In genomic region chrY:21259707-21260106, GRCh38 we compare ENCODE assay signal across 23 cellular contexts.
"Had no signal": no experiment of that assay in that cellular context is flagged by ENCODE, and none has a peak within 500 bp of the region (broad histone marks: within the 10 kb centered on the region; RNA-seq: fewer than 3 reads in every experiment).

No MANE protein-coding gene starts in this region.

- H3K4me1 ChIP-seq: breast epithelium, colonic mucosa, esophagus muscularis mucosa, neural progenitor cell, sigmoid colon had no signal

- H3K9me3 ChIP-seq: breast epithelium, colonic mucosa, esophagus muscularis mucosa, sigmoid colon, thoracic aorta had no signal

- H3K9me3 Mint-ChIP-seq: effector memory CD8-positive, alpha-beta T cell; immature natural killer cell; naive thymus-derived CD8-positive, alpha-beta T cell; neural progenitor cell; stimulated activated naive B cell treated with anti-CD40 and anti-IgM and Interleukin-4, amounts not matched to agents 10 μg/mL and 1 μg/mL and 100 μg/mL, for 72 hours; type B pancreatic cell had no signal

- H3K4me3 Mint-ChIP-seq: activated CD8-positive, alpha-beta memory T cell treated with anti-CD3 and anti-CD28 coated beads, Interleukin-2, amount 10 ng/mL, durations not matched to agents 7 days and 5 days; effector memory CD8-positive, alpha-beta T cell; immature natural killer cell; naive thymus-derived CD8-positive, alpha-beta T cell; neural progenitor cell; stimulated activated naive B cell treated with anti-CD40 and anti-IgM and Interleukin-4, amounts not matched to agents 10 μg/mL and 1 μg/mL and 100 μg/mL, for 72 hours; type B pancreatic cell had no signal

- H3K36me3 Mint-ChIP-seq: activated CD8-positive, alpha-beta memory T cell treated with anti-CD3 and anti-CD28 coated beads, Interleukin-2, amount 10 ng/mL, durations not matched to agents 7 days and 5 days; immature natural killer cell; naive thymus-derived CD8-positive, alpha-beta T cell; neural progenitor cell; stimulated activated naive B cell treated with anti-CD40 and anti-IgM and Interleukin-4, amounts not matched to agents 10 μg/mL and 1 μg/mL and 100 μg/mL, for 72 hours; type B pancreatic cell had no signal

- H3K4me3 ChIP-seq: breast epithelium, colonic mucosa, dorsolateral prefrontal cortex, esophagus muscularis mucosa, hepatocyte, lung, neural progenitor cell, sigmoid colon, smooth muscle cell, thoracic aorta had no signal

- H3K4me1 Mint-ChIP-seq: immature natural killer cell, neural progenitor cell had no signal

- H3K27ac Mint-ChIP-seq: immature natural killer cell; neural progenitor cell; stimulated activated naive B cell treated with anti-CD40 and anti-IgM and Interleukin-4, amounts not matched to agents 10 μg/mL and 1 μg/mL and 100 μg/mL, for 72 hours; type B pancreatic cell had no signal

- H3K27me3 ChIP-seq: breast epithelium, colonic mucosa, dorsolateral prefrontal cortex, esophagus muscularis mucosa, hepatocyte, neural progenitor cell, sigmoid colon had no signal

- H3K27ac ChIP-seq: breast epithelium, colonic mucosa, dorsolateral prefrontal cortex, esophagus muscularis mucosa, hepatocyte, neural progenitor cell, sigmoid colon, thoracic aorta had no signal

- DNase-seq: activated CD4-positive, CD25-positive, alpha-beta regulatory T cell; activated CD8-positive, alpha-beta memory T cell treated with anti-CD3 and anti-CD28 coated beads, Interleukin-2, amount 10 ng/mL, durations not matched to agents 7 days and 5 days; activated T-cell treated with anti-CD3 and anti-CD28 coated beads for 4 hours; amniotic stem cell; colonic mucosa; dorsolateral prefrontal cortex; effector memory CD8-positive, alpha-beta T cell; glutamatergic neuron; immature natural killer cell; retina; sigmoid colon; stimulated activated CD4-positive, alpha-beta T cell treated with anti-CD3 and anti-CD28 coated beads, Interleukin-15, amount 100 ng/mL, for 24 hours; stimulated activated CD8-positive, alpha-beta memory T cell treated with anti-CD3 and anti-CD28 coated beads, Interleukin-4, amount 100 ng/mL, for 48 hours; stimulated activated naive B cell treated with anti-CD40 and anti-IgM and Interleukin-4, amounts not matched to agents 10 μg/mL and 1 μg/mL and 100 μg/mL, for 72 hours had no signal

- ATAC-seq: activated CD8-positive, alpha-beta memory T cell treated with anti-CD3 and anti-CD28 coated beads, Interleukin-2, amount 10 ng/mL, durations not matched to agents 7 days and 5 days had no signal

- H3K36me3 ChIP-seq: breast epithelium, colonic mucosa, esophagus muscularis mucosa, neural progenitor cell, sigmoid colon, thoracic aorta had no signal

- H3K27me3 Mint-ChIP-seq: activated CD8-positive, alpha-beta memory T cell treated with anti-CD3 and anti-CD28 coated beads, Interleukin-2, amount 10 ng/mL, durations not matched to agents 7 days and 5 days; effector memory CD8-positive, alpha-beta T cell; naive thymus-derived CD8-positive, alpha-beta T cell; stimulated activated naive B cell treated with anti-CD40 and anti-IgM and Interleukin-4, amounts not matched to agents 10 μg/mL and 1 μg/mL and 100 μg/mL, for 72 hours; type B pancreatic cell had no signal
